Comparison of ENCODE assay signal across 33 cellular contexts in genomic region chr16:55325458-55326109, GRCh38. TPM values are rescaled to one million over a fixed set of nuclear protein-coding genes. Genes with fewer than 3 reads are reported as not detected.
DNase-seq lines count a peak whose midpoint lies in the region; ATAC-seq, FAIRE-seq and TF ChIP-seq lines count a peak whose summit lies in the region.
"Had no signal": no experiment of that assay in that cellular context is flagged by ENCODE, and none has a peak within 500 bp of the region (broad histone marks: within the 10 kb centered on the region; RNA-seq: fewer than 3 reads in every experiment).

No MANE protein-coding gene starts in this region.

- H4K20me1 ChIP-seq in HepG2 (ENCODE audit: insufficient read depth, low read length): no peaks in the 10 kb centered on the region

- no TSS peak for BruUV-seq in HepG2 (replicated peaks; lab: Mats Ljungman, UMichigan)

- ATAC-seq in HepG2 (no peak), right lobe of liver (no peak), upper lobe of right lung (no peak)
- ATAC-seq: activated CD4-positive, alpha-beta T cell treated with anti-CD3 and anti-CD28 coated beads for 36 hours; CD8-positive, alpha-beta T cell had no signal

- H3K4me1 Mint-ChIP-seq in endodermal cell: peaks cover 7% of the 10 kb centered on the region
- H3K4me1 Mint-ChIP-seq in nephron: peaks cover 9% of the 10 kb centered on the region
- H3K4me1 Mint-ChIP-seq: activated CD4-positive, alpha-beta T cell treated with anti-CD3 and anti-CD28 coated beads for 36 hours had no signal

- POLR2A ChIA-PET in HepG2 (lab: Yijun Ruan, JAX): no interaction called here

- H3K9me3 ChIP-seq in HepG2 (ENCODE audit: low read length) (no peaks in the 10 kb centered on the region), right lobe of liver (no peaks in the 10 kb centered on the region), endodermal cell (ENCODE audit: control insufficient read depth, low read length) (no peaks in the 10 kb centered on the region), upper lobe of right lung (no peaks in the 10 kb centered on the region)
- H3K9me3 ChIP-seq: A549, transverse colon had no signal

- no peak for DNase-seq in HepG2 (ENCODE audit: low spot score)
- no peak for DNase-seq in right lobe of liver
- no peak for DNase-seq in endodermal cell
- no peak for DNase-seq in upper lobe of right lung
- no peak for DNase-seq in frontal cortex (ENCODE audit: low spot score in 2 of 2)
- DNase-seq in NCI-H1092 treated with DMSO at 0.1 percent for 48 hours (lab: John Stamatoyannopoulos, UW): no peak
- no peak for DNase-seq in activated CD4-positive, alpha-beta T cell treated with anti-CD3 and anti-CD28 coated beads, Interleukin-2, amount 50 U/mL, for 1 hour
- DNase-seq: activated CD4-positive, alpha-beta T cell treated with anti-CD3 and anti-CD28 coated beads for 36 hours; activated T-cell treated with anti-CD3 and anti-CD28 coated beads for 4 hours; AML-193; anterior cingulate cortex; CD8-positive, alpha-beta T cell; cortex of kidney; DMS 273 treated with DMSO at 0.1 percent for 48 hours; EL; KG1; NCI-H1436; NCI-H446; NCI-H774; OCI-M1; stimulated activated CD8-positive, alpha-beta memory T cell treated with anti-CD3 and anti-CD28 coated beads, Interleukin-4, amount 100 ng/mL, for 48 hours; transverse colon had no signal

- 20% methylated on average over 12 of the region's 12 CpGs for WGBS in HepG2 (ENCODE audit: low lambda C conversion rate)
- WGBS in right lobe of liver (ENCODE audit: insufficient coverage, low coverage, low lambda C conversion rate, missing lambda C conversion rate): 5% methylated on average over 12 of the region's 12 CpGs
- WGBS in endodermal cell (ENCODE audit: insufficient coverage in 1 of 2, insufficient read length in 1 of 2), 2 experiments: 19 to 40% methylated on average over 6 to 12 of the region's 12 CpGs

- no peak for TF ChIP-seq CTCF in HepG2 (CRISPR knock-in tag; IDR thresholded peaks at IDR 0.05)
- TF ChIP-seq CTCF in right lobe of liver (IDR thresholded peaks at IDR 0.05): no peak
- TF ChIP-seq CTCF in endodermal cell (conservative IDR thresholded peaks at IDR 0.05): no peak
- no peak for TF ChIP-seq CTCF in nephron (IDR thresholded peaks at IDR 0.05; ENCODE audit: unreplicated experiment in 3 of 3)
- no peak for TF ChIP-seq CTCF in upper lobe of right lung (IDR thresholded peaks at IDR 0.05)

- H3K36me3 ChIP-seq in HepG2 (replicated peaks in 1 of 2; ENCODE audit: control insufficient read depth in 1 of 2, insufficient read depth in 2 of 2, low read length in 2 of 2) (no peaks in the 10 kb centered on the region), right lobe of liver (no peaks in the 10 kb centered on the region), endodermal cell (ENCODE audit: control insufficient read depth, insufficient read depth, low read length) (no peaks in the 10 kb centered on the region), upper lobe of right lung (no peaks in the 10 kb centered on the region)
- H3K36me3 ChIP-seq: transverse colon had no signal

- H3K36me3 Mint-ChIP-seq in endodermal cell (ENCODE audit: low read depth) (no peaks in the 10 kb centered on the region), nephron (ENCODE audit: low read depth) (no peaks in the 10 kb centered on the region)
- H3K36me3 Mint-ChIP-seq: activated naive CD8-positive, alpha-beta T cell; CD8-positive, alpha-beta T cell; memory B cell had no signal

- H3K4me1 ChIP-seq in HepG2 (ENCODE audit: insufficient read depth, low read length) (no peaks in the 10 kb centered on the region), right lobe of liver (no peaks in the 10 kb centered on the region), endodermal cell (ENCODE audit: control insufficient read depth, insufficient read depth, low read length) (peaks cover 16% of the 10 kb centered on the region), upper lobe of right lung (peaks cover 3% of the 10 kb centered on the region)
- H3K4me1 ChIP-seq: transverse colon had no signal

- no peak for TF ChIP-seq EP300 in HepG2 (IDR thresholded peaks at IDR 0.05; ENCODE audit: low read depth in 2 of 2, low read length in 2 of 2)
- TF ChIP-seq EP300 in HepG2 (CRISPR knock-in tag; IDR thresholded peaks at IDR 0.05; ENCODE audit: borderline replicate concordance): no peak

- H3K9ac ChIP-seq in HepG2 (ENCODE audit: insufficient read depth, low read depth, low read length) (no peak overlapping the region), endodermal cell (ENCODE audit: extremely low read depth, low read length, poor library complexity, severe bottlenecking) (no peak overlapping the region)
- H3K9ac ChIP-seq: GM23248 had no signal

- H3K27ac ChIP-seq in HepG2 (ENCODE audit: extremely low read length, insufficient read depth, low read length): no peak overlapping the region
- no peak overlapping the region for H3K27ac ChIP-seq in right lobe of liver
- no peak overlapping the region for H3K27ac ChIP-seq in endodermal cell (ENCODE audit: low read depth, low read length)
- no peak overlapping the region for H3K27ac ChIP-seq in upper lobe of right lung
- H3K27ac ChIP-seq: A549, GM23248, transverse colon had no signal

- H2AFZ ChIP-seq in HepG2 (ENCODE audit: low read length): no peak overlapping the region
- H2AFZ ChIP-seq: GM23248 had no signal

- H3K27me3 ChIP-seq in HepG2 (ENCODE audit: control insufficient read depth in 1 of 2, insufficient read depth in 2 of 2, low read length in 2 of 2) (peaks cover 8 to 76% of the 10 kb centered on the region in 2 experiments; a peak in 4 of 5 replicates), right lobe of liver (peaks cover 7 to 13% of the 10 kb centered on the region in 2 donors), endodermal cell (ENCODE audit: control insufficient read depth, insufficient read depth, low read length, poor library complexity, severe bottlenecking) (peaks cover 76% of the 10 kb centered on the region), upper lobe of right lung (peaks cover 81% of the 10 kb centered on the region)

- H3K4me3 Mint-ChIP-seq in endodermal cell (peak overlapping the region; percentile 59), nephron (peak overlapping the region; percentile 54 to 83 (median 70))
- H3K4me3 Mint-ChIP-seq: activated CD4-positive, alpha-beta T cell treated with anti-CD3 and anti-CD28 coated beads for 36 hours; activated naive CD8-positive, alpha-beta T cell; CD8-positive, alpha-beta T cell; memory B cell; T-helper 2 cell treated with Interferon-gamma antibody and Interleukin-4, amounts not matched to agents 5 μg/mL and 100 μg/mL, for 36 hours had no signal

- H3K4me2 ChIP-seq in HepG2 (ENCODE audit: low read depth, low read length): no peak overlapping the region

- TF ChIP-seq POLR2A in HepG2 (IDR thresholded peaks at IDR 0.05; ENCODE audit: insufficient read depth in 1 of 2, low read depth in 2 of 2, low read length in 2 of 2) (no peak), right lobe of liver (IDR thresholded peaks at IDR 0.05) (no peak)

- H3K79me2 ChIP-seq in HepG2 (ENCODE audit: insufficient read depth, low read length): no peaks in the 10 kb centered on the region

- intact Hi-C loops in HepG2 (cut with micrococcal nuclease; ENCODE audit: unreplicated experiment) (no loop called here), right lobe of liver (cut with DNase I) (no loop called here), upper lobe of right lung (cut with DNase I) (no loop called here)

- H3K4me3 ChIP-seq in HepG2 (replicated peaks in 1 of 3; ENCODE audit: insufficient read depth in 1 of 3, low read depth in 2 of 3, low read length in 3 of 3) (no peak overlapping the region), right lobe of liver (no peak overlapping the region), endodermal cell (ENCODE audit: low read length) (peak overlapping the region; percentile 76), upper lobe of right lung (peak overlapping the region; percentile 45)
- H3K4me3 ChIP-seq: A549, GM23248, transverse colon had no signal

- CTCF ChIA-PET in HepG2 (lab: Yijun Ruan, JAX; ENCODE audit: low intra/inter-chr PET ratio, low total read pairs): no interaction called here

- no peak for TF ChIP-seq RAD21 in HepG2 (CRISPR knock-in tag; IDR thresholded peaks at IDR 0.05)

- H3K27ac Mint-ChIP-seq in endodermal cell (no peak overlapping the region), nephron (peak overlapping the region in 1 of 3 experiments; percentile 14)
- H3K27ac Mint-ChIP-seq: activated CD4-positive, alpha-beta T cell treated with anti-CD3 and anti-CD28 coated beads for 36 hours; activated naive CD8-positive, alpha-beta T cell; CD8-positive, alpha-beta T cell; memory B cell; T-helper 2 cell treated with Interferon-gamma antibody and Interleukin-4, amounts not matched to agents 5 μg/mL and 100 μg/mL, for 36 hours had no signal

- H3K27me3 Mint-ChIP-seq in endodermal cell (ENCODE audit: insufficient read depth) (peaks cover 87% of the 10 kb centered on the region), nephron (ENCODE audit: low read depth) (peaks cover 98% of the 10 kb centered on the region)

- H3K9me3 Mint-ChIP-seq in endodermal cell (no peaks in the 10 kb centered on the region), nephron (no peaks in the 10 kb centered on the region)
- H3K9me3 Mint-ChIP-seq: CD8-positive, alpha-beta T cell; T-helper 2 cell treated with Interferon-gamma antibody and Interleukin-4, amounts not matched to agents 5 μg/mL and 100 μg/mL, for 36 hours had no signal

- FAIRE-seq in HepG2 (lab: Jason Lieb, UNC) (no peak), frontal cortex (lab: Jason Lieb, UNC) (no peak)
- FAIRE-seq: A549, endometrium, GM12891 had no signal

- in situ Hi-C loops in HepG2 (cut with HindIII; ENCODE audit: extremely low pct_ligation_motif_present, low pct_unique_long_range_greater_than_20kb): no loop called here

RNA-seq across cellular contexts. Expression of gene IRX6, which starts 1.6 kb away (rescaled TPM):
- total RNA-seq in HepG2 (2016; rRNA removed; fragmentation: Illumina TruSeq; extraction: Trizol) (not detected in 2 replicates), right lobe of liver (not detected), endodermal cell (1 to 10 TPM in 1 of 2 donors, under 1 TPM in 1; 0.55 to 1.1 TPM), upper lobe of right lung (13.0 TPM), frontal cortex (under 0.01 TPM)
- not detected in 2 replicates for total RNA-seq in HepG2 (2016; cell fraction: cytosol; rRNA removed; fragmentation: Illumina TruSeq; extraction: Trizol; ENCODE audit: low read depth)
- total RNA-seq in HepG2 (2016; cell fraction: insoluble cytoplasmic fraction; rRNA removed; fragmentation: Illumina TruSeq; extraction: Trizol): not detected in 2 replicates
- not detected in 2 replicates for total RNA-seq in HepG2 (2016; cell fraction: membrane; rRNA removed; fragmentation: Illumina TruSeq; extraction: Trizol)
- not detected in 2 replicates for total RNA-seq in HepG2 (2016; cell fraction: nucleus; rRNA removed; fragmentation: Illumina TruSeq; extraction: Trizol)
- not detected in 2 replicates for polyA plus RNA-seq in HepG2 (2011; rRNA removed)
- not detected in 2 replicates for polyA plus RNA-seq in HepG2 (2011; cell fraction: cytosol; rRNA removed)
- polyA plus RNA-seq in HepG2 (2011; cell fraction: nucleus; rRNA removed): not detected in 2 replicates
- not detected in 2 replicates for polyA plus RNA-seq in HepG2 (2012)
- not detected in 2 replicates for polyA plus RNA-seq in HepG2 (2016; cell fraction: cytosol; fragmentation: Illumina TruSeq; extraction: Trizol; ENCODE audit: low read depth)
- polyA plus RNA-seq in HepG2 (2016; cell fraction: insoluble cytoplasmic fraction; fragmentation: Illumina TruSeq; extraction: Trizol; ENCODE audit: low read depth): not detected in 2 replicates
- not detected in 2 replicates for polyA plus RNA-seq in HepG2 (2016; cell fraction: membrane; fragmentation: Illumina TruSeq; extraction: Trizol; ENCODE audit: low read depth)
- polyA plus RNA-seq in HepG2 (2016; cell fraction: nucleus; fragmentation: Illumina TruSeq; extraction: Trizol; ENCODE audit: insufficient read depth, low read depth): not detected in 2 replicates
- not detected in 2 replicates for polyA minus RNA-seq in HepG2 (2011; rRNA and poly(A)+ RNA removed; ENCODE audit: low replicate concordance)
- not detected in 2 replicates for polyA minus RNA-seq in HepG2 (2011; cell fraction: cytosol; rRNA and poly(A)+ RNA removed)
- polyA minus RNA-seq in HepG2 (2011; cell fraction: nucleus; rRNA and poly(A)+ RNA removed): not detected in 2 replicates
- polyA plus RNA-seq in endodermal cell (2013, experiment 1 of 2): 0.46 TPM
- polyA plus RNA-seq in endodermal cell (2013, experiment 2 of 2): 0.33 TPM
- total RNA-seq: activated CD4-positive, alpha-beta T cell treated with anti-CD3 and anti-CD28 coated beads for 36 hours; CD8-positive, alpha-beta T cell; fibroblast of lung; glomerular endothelial cell; GM23248; HT1080 had no signal
- polyA plus RNA-seq: A549, fibroblast of lung, GM23248 had no signal

Comparison
In these comparisons a context has a peak if more than half of its experiments do, and no peak if none do; other contexts are left out.
1. H3K4me3 ChIP-seq: peak in endodermal cell (single experiment) and upper lobe of right lung (single experiment); none in HepG2 (0 of 3) and right lobe of liver (0 of 3).